8 cellular contexts compared by ENCODE assay signal in genomic region chr22:24555160-24555495, GRCh38. TPM values are rescaled to one million over a fixed set of nuclear protein-coding genes. Genes with fewer than 3 reads are reported as not detected.
DNase-seq lines count a peak whose midpoint lies in the region; ATAC-seq, FAIRE-seq and TF ChIP-seq lines count a peak whose summit lies in the region.

No MANE protein-coding gene starts in this region.

- H3K9me3 ChIP-seq in endodermal cell (ENCODE audit: control insufficient read depth, low read length) = no peaks in the 10 kb centered on the region

- H3K9me3 Mint-ChIP-seq in endodermal cell = no peaks in the 10 kb centered on the region

- FAIRE-seq in HTR-8/SVneo (lab: Jason Lieb, UNC) = no peak

- H3K27ac Mint-ChIP-seq in endodermal cell = peak overlapping the region; percentile 97

- no peak for TF ChIP-seq CTCF in endodermal cell (conservative IDR thresholded peaks at IDR 0.05)

- H3K27me3 ChIP-seq in endodermal cell (ENCODE audit: control insufficient read depth, insufficient read depth, low read length, poor library complexity, severe bottlenecking) = no peaks in the 10 kb centered on the region

- H3K4me1 ChIP-seq in endodermal cell (ENCODE audit: control insufficient read depth, insufficient read depth, low read length) = peaks cover 3% of the 10 kb centered on the region

- WGBS in endodermal cell (ENCODE audit: insufficient coverage in 1 of 2, insufficient read length in 1 of 2), 2 experiments = 0% methylated on average over 9 to 25 of the region's 25 CpGs

- H3K36me3 ChIP-seq in endodermal cell (ENCODE audit: control insufficient read depth, insufficient read depth, low read length) = peaks cover 29% of the 10 kb centered on the region

- DNase-seq in COLO829 (ENCODE audit: low spot score) (peak; percentile 100), HTR-8/SVneo (ENCODE audit: insufficient read length, low spot score) (peak; percentile 96), NOMO-1 treated with DMSO at 0.1 percent for 48 hours (lab: John Stamatoyannopoulos, UW; ENCODE audit: unreplicated experiment) (peak; percentile 96), endodermal cell (peak; percentile 100), mesenteric fat pad (ENCODE audit: low spot score) (peak; percentile 100)
- DNase-seq in activated CD8-positive, alpha-beta memory T cell treated with anti-CD3 and anti-CD28 coated beads, Interleukin-2, amount 50 U/mL, for 24 hours (ENCODE audit: extremely low read depth) = peak; percentile 99
- DNase-seq in stimulated activated CD8-positive, alpha-beta memory T cell treated with anti-CD3 and anti-CD28 coated beads, Interleukin-15, amount 100 ng/mL, for 24 hours (ENCODE audit: low read depth) = peak; percentile 99

- H3K9ac ChIP-seq in endodermal cell (ENCODE audit: extremely low read depth, low read length, poor library complexity, severe bottlenecking) = peak overlapping the region; percentile 92

- H3K36me3 Mint-ChIP-seq in endodermal cell (ENCODE audit: low read depth) = peaks cover 22% of the 10 kb centered on the region

- H3K4me3 Mint-ChIP-seq in endodermal cell = peak overlapping the region; percentile 99

- peak overlapping the region; percentile 93 for H3K4me3 ChIP-seq in endodermal cell (ENCODE audit: low read length)

- no peaks in the 10 kb centered on the region for H3K27me3 Mint-ChIP-seq in endodermal cell (ENCODE audit: insufficient read depth)

- peak overlapping the region; percentile 91 for H3K27ac ChIP-seq in endodermal cell (ENCODE audit: low read depth, low read length)

- peak; percentile 52 for ATAC-seq in GM21367 (IDR thresholded peaks at IDR 0.05; ENCODE audit: unreplicated experiment)

- peaks cover 21% of the 10 kb centered on the region for H3K4me1 Mint-ChIP-seq in endodermal cell

RNA-seq across cellular contexts. Expression of gene GUCD1, which starts 0.2 kb away (rescaled TPM):
- total RNA-seq in endodermal cell (10 to 100 TPM; 64.7 to 73.6 TPM), mesenteric fat pad (130 TPM)
- polyA plus RNA-seq in endodermal cell (2013, experiment 1 of 2) = 38.1 TPM
- 44.2 TPM for polyA plus RNA-seq in endodermal cell (2013, experiment 2 of 2)

RNA-seq across cellular contexts. Expression of gene SNRPD3, which starts 0.7 kb away (rescaled TPM):
- 100 to 1,000 TPM; 158 to 180 TPM for total RNA-seq in endodermal cell
- 174 TPM for polyA plus RNA-seq in endodermal cell (2013, experiment 1 of 2)
- 166 TPM for polyA plus RNA-seq in endodermal cell (2013, experiment 2 of 2)
- total RNA-seq in mesenteric fat pad = 51.5 TPM

RNA-seq across cellular contexts. Expression of gene LRRC75B, which starts 37.7 kb away (rescaled TPM):
- total RNA-seq in endodermal cell = 10 to 100 TPM; 27.4 to 31.2 TPM
- polyA plus RNA-seq in endodermal cell (2013, experiment 1 of 2) = 30.7 TPM
- polyA plus RNA-seq in endodermal cell (2013, experiment 2 of 2) = 24.6 TPM
- total RNA-seq in mesenteric fat pad = 6.0 TPM

RNA-seq across cellular contexts. Expression of gene GGT1, which starts 47.9 kb away (rescaled TPM):
- total RNA-seq in endodermal cell (10 to 100 TPM; 22.4 to 52.8 TPM), mesenteric fat pad (4.0 TPM)
- polyA plus RNA-seq in endodermal cell (2013, experiment 1 of 2) = 6.2 TPM
- polyA plus RNA-seq in endodermal cell (2013, experiment 2 of 2) = 6.4 TPM

RNA-seq across cellular contexts. Expression of gene UPB1, which starts 60.0 kb away (rescaled TPM):
- under 1 TPM in 1 of 2 donors, not detected in 1; 0.40 TPM for total RNA-seq in endodermal cell
- polyA plus RNA-seq in endodermal cell (2013, experiment 1 of 2) = 0.14 TPM
- 0.33 TPM for polyA plus RNA-seq in endodermal cell (2013, experiment 2 of 2)
- 0.32 TPM for total RNA-seq in mesenteric fat pad

Comparison
In these comparisons a context has a peak if more than half of its experiments do, and no peak if none do; other contexts are left out.
1. Peak in every context shown above with its lines: DNase-seq, ATAC-seq, H3K4me3 ChIP-seq and H3K27ac ChIP-seq.